Comparison of ENCODE assay signal across 19 cellular contexts in the genomic region with DNA sequence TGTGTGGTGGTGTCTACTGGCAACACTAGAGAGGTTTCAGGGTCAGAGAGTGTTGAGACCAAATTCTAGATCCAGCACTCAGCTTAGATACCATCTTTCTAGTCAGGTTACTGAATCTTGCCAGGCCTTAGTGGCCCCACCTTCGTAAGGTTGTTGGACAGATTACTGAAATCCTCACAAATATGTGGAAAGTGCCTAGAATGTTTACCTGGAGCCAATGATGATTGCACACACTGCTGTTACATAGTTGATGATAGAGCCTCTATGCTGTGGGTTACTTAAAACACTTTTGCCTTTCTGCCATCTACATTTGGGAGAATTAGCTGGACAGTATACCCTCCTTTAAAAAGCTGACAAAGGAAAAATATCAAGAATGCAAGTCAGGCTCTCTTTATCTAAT.
"Had no signal": no experiment of that assay in that cellular context is flagged by ENCODE, and none has a peak within 500 bp of the region (broad histone marks: within the 10 kb centered on the region; RNA-seq: fewer than 3 reads in every experiment).

No MANE protein-coding gene starts in this region.

- H3K36me3 Mint-ChIP-seq: natural killer cell treated with Interleukin-12 subunit alpha and Interleukin-12 subunit beta and Interleukin-15 and Interleukin-18, amount 100 ng/mL, for 72 hours had no signal

- ATAC-seq: left cardiac atrium; left ventricle myocardium superior; natural killer cell treated with Interleukin-12 subunit alpha and Interleukin-12 subunit beta and Interleukin-15 and Interleukin-18, amount 100 ng/mL, for 72 hours had no signal

- H3K27ac Mint-ChIP-seq: natural killer cell treated with Interleukin-12 subunit alpha and Interleukin-12 subunit beta and Interleukin-15 and Interleukin-18, amount 100 ng/mL, for 72 hours; type B pancreatic cell had no signal

- H3K27ac ChIP-seq: dorsolateral prefrontal cortex, hepatocyte, right atrium auricular region had no signal

- H3K4me1 ChIP-seq: right atrium auricular region had no signal

- H3K4me2 ChIP-seq: hepatocyte had no signal

- FAIRE-seq: kidney, small intestine, urothelium cell line had no signal

- H2AFZ ChIP-seq: hepatocyte had no signal

- H3K27me3 Mint-ChIP-seq: type B pancreatic cell had no signal

- H3K4me3 ChIP-seq: dorsolateral prefrontal cortex, hepatocyte, lung, right atrium auricular region had no signal

- H3K4me3 Mint-ChIP-seq: natural killer cell treated with Interleukin-12 subunit alpha and Interleukin-12 subunit beta and Interleukin-15 and Interleukin-18, amount 100 ng/mL, for 72 hours; type B pancreatic cell had no signal

- H3K9me3 ChIP-seq: right atrium auricular region had no signal

- H3K27me3 ChIP-seq: dorsolateral prefrontal cortex, hepatocyte, right atrium auricular region had no signal

- H3K36me3 ChIP-seq: right atrium auricular region had no signal

- DNase-seq: cortex of kidney; dorsolateral prefrontal cortex; effector CD8-positive, alpha-beta T cell; foreskin melanocyte; head of caudate nucleus; kidney; left cardiac atrium; left ventricle myocardium superior; mesenchymal stem cell; midbrain; small intestine; stimulated activated CD4-positive, alpha-beta T cell treated with anti-CD3 and anti-CD28 coated beads, Interleukin-2, amount 100 ng/mL, for 48 hours; stimulated activated naive CD4-positive, alpha-beta T cell treated with Interleukin-2 at 50 U/mL for 16 hours had no signal

- H3K9me3 Mint-ChIP-seq: natural killer cell treated with Interleukin-12 subunit alpha and Interleukin-12 subunit beta and Interleukin-15 and Interleukin-18, amount 100 ng/mL, for 72 hours; type B pancreatic cell had no signal
